Comparison of ENCODE assay signal across 26 cellular contexts in the genomic region with DNA sequence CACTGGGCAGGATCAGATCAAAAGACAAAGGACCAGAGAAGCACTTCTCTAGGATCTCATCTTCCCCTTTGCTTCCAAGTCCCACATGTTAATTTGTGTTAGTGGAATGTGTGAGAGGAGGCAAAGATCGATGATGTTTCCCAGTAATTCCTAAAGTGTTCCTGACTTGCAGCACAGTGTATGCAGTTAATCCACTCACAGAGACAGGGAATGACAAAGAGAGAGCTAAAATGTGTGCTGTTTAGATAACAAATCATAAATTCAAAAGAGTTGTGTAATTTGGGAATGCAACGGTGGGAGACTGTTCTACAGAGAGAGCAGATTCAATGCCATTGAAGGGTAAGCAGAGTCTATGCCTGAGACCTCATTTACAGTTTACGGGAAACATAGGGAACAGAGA.
"Had no signal": no experiment of that assay in that cellular context is flagged by ENCODE, and none has a peak within 500 bp of the region (broad histone marks: within the 10 kb centered on the region; RNA-seq: fewer than 3 reads in every experiment).

No MANE protein-coding gene starts in this region.

- H3K9ac ChIP-seq: SK-N-SH had no signal

- ATAC-seq: activated CD4-positive, alpha-beta T cell treated with anti-CD3 and anti-CD28 coated beads for 36 hours; activated CD4-positive, CD25-positive, alpha-beta regulatory T cell treated with anti-CD3 and anti-CD28 coated beads, Interleukin-2, amount 50 U/mL, for 24 hours; activated CD8-positive, alpha-beta T cell treated with anti-CD3 and anti-CD28 coated beads, Interleukin-2, amount 10 ng/mL, durations not matched to agents 7 days and 5 days; activated naive CD4-positive, alpha-beta T cell treated with anti-CD3 and anti-CD28 coated beads, Interleukin-2, amount 50 U/mL, for 72 hours; WTC11 had no signal

- H3K27ac ChIP-seq: adrenal gland, SJSA1 had no signal

- H3K4me3 ChIP-seq: adrenal gland, Peyer's patch, SJSA1 had no signal

- H3K9me3 ChIP-seq: adrenal gland, Peyer's patch, SJSA1, SK-N-SH had no signal

- DNase-seq: activated CD4-positive, alpha-beta T cell treated with anti-CD3 and anti-CD28 coated beads for 36 hours; activated CD4-positive, alpha-beta T cell treated with anti-CD3 and anti-CD28 coated beads, Interleukin-2, amount 10 ng/mL, durations not matched to agents 7 days and 5 days; activated CD4-positive, alpha-beta T cell treated with anti-CD3 and anti-CD28 coated beads, Interleukin-2, amount 50 U/mL, for 48 hours; activated CD8-positive, alpha-beta T cell treated with anti-CD3 and anti-CD28 coated beads, Interleukin-2, amount 10 ng/mL, durations not matched to agents 7 days and 5 days; activated gamma-delta T cell treated with Interleukin-2 at 50 U/mL for 16 hours; activated naive CD4-positive, alpha-beta T cell treated with anti-CD3 and anti-CD28 coated beads for 36 hours; activated T-cell treated with anti-CD3 and anti-CD28 coated beads, Interleukin-2, amount 50 U/mL, for 24 hours; adrenal gland; anterior cingulate cortex; Karpas-422; KBM-7; NCI-H1048; NCI-H1105 treated with DMSO at 0.1 percent for 48 hours; NCI-H1436; NCI-H1694; NCI-H1930; NCI-H345; NCI-H524 treated with DMSO at 0.1 percent for 48 hours; Peyer's patch; RPMI8226; SHP77 treated with DMSO at 0.1 percent for 48 hours; SK-N-SH had no signal

- H3K4me1 ChIP-seq: adrenal gland, Peyer's patch, SJSA1 had no signal

- H3K27me3 ChIP-seq: adrenal gland, Peyer's patch, SJSA1 had no signal

- H3K36me3 ChIP-seq: adrenal gland, Peyer's patch, SJSA1 had no signal
